In the genomic region with DNA sequence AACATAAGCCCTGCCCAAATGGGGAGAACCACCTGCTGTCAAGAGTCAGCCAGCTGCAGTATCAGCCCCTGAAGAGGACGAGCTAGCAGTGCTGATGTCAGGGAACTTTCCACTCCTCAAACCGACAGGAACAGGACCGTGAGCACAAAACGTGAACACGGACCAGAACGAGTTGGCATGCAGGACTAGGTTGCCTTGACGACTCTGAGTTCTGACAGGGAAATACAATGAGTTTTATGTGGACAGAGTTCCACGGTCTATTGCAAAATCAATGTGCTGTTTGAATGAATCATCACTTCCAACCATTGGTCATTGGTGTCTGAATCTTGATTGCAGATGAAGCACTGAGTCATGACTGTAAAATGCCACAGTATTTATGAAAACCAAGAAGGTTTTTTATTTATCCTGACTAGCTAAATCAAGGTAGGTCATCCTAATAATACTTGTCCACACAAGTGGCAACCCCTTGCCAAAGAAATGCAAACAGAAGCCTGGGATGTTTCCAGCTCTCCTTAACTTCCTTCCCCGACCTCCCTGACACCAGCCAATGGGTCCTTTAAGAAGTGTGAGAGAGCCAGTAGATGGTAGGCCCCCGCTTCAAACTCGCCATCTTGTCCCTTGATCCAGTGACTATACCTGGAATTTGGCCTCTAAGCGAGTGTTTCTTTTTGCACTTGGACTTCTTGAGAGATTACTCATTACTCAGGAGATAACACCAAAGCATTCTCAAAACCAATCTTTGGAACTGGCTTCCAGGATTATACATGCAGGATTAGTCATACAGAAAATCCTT, we compare ENCODE assay signal across 9 cellular contexts.
A peak's percentile ranks its signal among the peaks of the same experiment; 100 is the strongest.
DNase-seq lines count a peak whose midpoint lies in the region; ATAC-seq and TF ChIP-seq lines count a peak whose summit lies in the region.
"Had no signal": no experiment of that assay in that cellular context is flagged by ENCODE, and none has a peak within 500 bp of the region (broad histone marks: within the 10 kb centered on the region; RNA-seq: fewer than 3 reads in every experiment).

No MANE protein-coding gene starts in this region.

- H3K27ac ChIP-seq in adrenal gland (peak overlapping the region; percentile 53 to 89 (median 79)), thyroid gland (peak overlapping the region; percentile 62 to 95 (median 89))

- ATAC-seq in HG03159 (IDR thresholded peaks at IDR 0.05; ENCODE audit: unreplicated experiment): no peak

- intact Hi-C loops in adrenal gland (cut with DNase I): no loop called here
- intact Hi-C loops in thyroid gland (cut with DNase I): no loop called here

- no peak for TF ChIP-seq POLR2A in adrenal gland (IDR thresholded peaks at IDR 0.05)
- TF ChIP-seq POLR2A in thyroid gland (IDR thresholded peaks at IDR 0.05): no peak

- TF ChIP-seq CTCF in adrenal gland (IDR thresholded peaks at IDR 0.05): no peak
- TF ChIP-seq CTCF in thyroid gland (IDR thresholded peaks at IDR 0.05): no peak

- peaks cover 15 to 16% of the 10 kb centered on the region in 2 donors for H3K4me1 ChIP-seq in adrenal gland (replicated peaks in 1 of 2)
- H3K4me1 ChIP-seq in thyroid gland: peaks cover 22 to 28% of the 10 kb centered on the region in 2 donors

- H3K4me3 ChIP-seq in adrenal gland: no peak overlapping the region
- no peak overlapping the region for H3K4me3 ChIP-seq in thyroid gland (replicated peaks in 1 of 3)

- no peaks in the 10 kb centered on the region for H3K4me1 Mint-ChIP-seq in activated naive CD4-positive, alpha-beta T cell treated with anti-CD3 and anti-CD28 coated beads, Interleukin-2, amount 10 ng/mL, durations not matched to agents 7 days and 5 days
- H3K4me1 Mint-ChIP-seq: central memory CD8-positive, alpha-beta T cell had no signal

- no peaks in the 10 kb centered on the region for H3K27me3 ChIP-seq in adrenal gland
- H3K27me3 ChIP-seq in thyroid gland: no peaks in the 10 kb centered on the region

- H3K27ac Mint-ChIP-seq in activated naive CD4-positive, alpha-beta T cell treated with anti-CD3 and anti-CD28 coated beads, Interleukin-2, amount 10 ng/mL, durations not matched to agents 7 days and 5 days: no peak overlapping the region

- 36 to 49% (median 46%) methylated on average over 10 to 12 of the region's 12 CpGs for WGBS in adrenal gland, 4 donors
- WGBS in thyroid gland, 2 donors: 26% methylated on average over 12 of the region's 12 CpGs

- H3K4me3 Mint-ChIP-seq in activated naive CD4-positive, alpha-beta T cell treated with anti-CD3 and anti-CD28 coated beads, Interleukin-2, amount 10 ng/mL, durations not matched to agents 7 days and 5 days: no peak overlapping the region
- H3K4me3 Mint-ChIP-seq: central memory CD8-positive, alpha-beta T cell had no signal

- H3K36me3 ChIP-seq in adrenal gland (replicated peaks in 1 of 2): no peaks in the 10 kb centered on the region
- H3K36me3 ChIP-seq in thyroid gland: no peaks in the 10 kb centered on the region

- CTCF ChIA-PET in activated naive CD4-positive, alpha-beta T cell treated with anti-CD3 and anti-CD28 coated beads, Interleukin-2, amount 10 ng/mL, durations not matched to agents 7 days and 5 days (lab: Charles Lee): no interaction called here

- H3K27me3 Mint-ChIP-seq in activated naive CD4-positive, alpha-beta T cell treated with anti-CD3 and anti-CD28 coated beads, Interleukin-2, amount 10 ng/mL, durations not matched to agents 7 days and 5 days: peaks cover 4% of the 10 kb centered on the region

- DNase-seq in AML-193 (lab: John Stamatoyannopoulos, UW): peak; percentile 37 to 48
- DNase-seq in HuH-7 (ENCODE audit: low spot score): peak; percentile 44
- peak; percentile 78 to 95 (median 92) for DNase-seq in adrenal gland
- peak; percentile 99 for DNase-seq in iris pigment epithelial cell (ENCODE audit: low read depth)
- DNase-seq in thyroid gland: peak; percentile 91
- DNase-seq in stimulated activated CD8-positive, alpha-beta memory T cell treated with anti-CD3 and anti-CD28 coated beads, Interleukin-4, amount 100 ng/mL, for 48 hours: no peak
- no peak for DNase-seq in activated naive CD4-positive, alpha-beta T cell treated with anti-CD3 and anti-CD28 coated beads, Interleukin-2, amount 10 ng/mL, durations not matched to agents 7 days and 5 days

- no peaks in the 10 kb centered on the region for H3K36me3 Mint-ChIP-seq in activated naive CD4-positive, alpha-beta T cell treated with anti-CD3 and anti-CD28 coated beads, Interleukin-2, amount 10 ng/mL, durations not matched to agents 7 days and 5 days

- no peaks in the 10 kb centered on the region for H3K9me3 Mint-ChIP-seq in activated naive CD4-positive, alpha-beta T cell treated with anti-CD3 and anti-CD28 coated beads, Interleukin-2, amount 10 ng/mL, durations not matched to agents 7 days and 5 days
- H3K9me3 Mint-ChIP-seq: central memory CD8-positive, alpha-beta T cell had no signal

- H3K9me3 ChIP-seq in adrenal gland (replicated peaks in 1 of 3) (no peaks in the 10 kb centered on the region), thyroid gland (no peaks in the 10 kb centered on the region)

Comparison
In these comparisons a context has a peak if more than half of its experiments do, and no peak if none do; other contexts are left out.
1. DNase-seq: peak in AML-193 (2 of 2), HuH-7 (single experiment), adrenal gland (7 of 7), iris pigment epithelial cell (single experiment) and thyroid gland (2 of 2); none in stimulated activated CD8-positive, alpha-beta memory T cell treated with anti-CD3 and anti-CD28 coated beads, Interleukin-4, amount 100 ng/mL, for 48 hours (single experiment) and activated naive CD4-positive, alpha-beta T cell treated with anti-CD3 and anti-CD28 coated beads, Interleukin-2, amount 10 ng/mL, durations not matched to agents 7 days and 5 days (single experiment).